Comparison of ENCODE assay signal across 9 cellular contexts in genomic region chr16:69465083-69465721, GRCh38. TPM values are rescaled to one million over a fixed set of nuclear protein-coding genes. Genes with fewer than 3 reads are reported as not detected.
DNase-seq lines count a peak whose midpoint lies in the region; ATAC-seq, FAIRE-seq and TF ChIP-seq lines count a peak whose summit lies in the region.
"Had no signal": no experiment of that assay in that cellular context is flagged by ENCODE, and none has a peak within 500 bp of the region (broad histone marks: within the 10 kb centered on the region; RNA-seq: fewer than 3 reads in every experiment).

No MANE protein-coding gene starts in this region.

- H3K9me3 ChIP-seq in uterus = no peaks in the 10 kb centered on the region

- ATAC-seq in GM21723 (IDR thresholded peaks at IDR 0.05; ENCODE audit: unreplicated experiment) (peak; percentile 36), HG03108 (IDR thresholded peaks at IDR 0.05; ENCODE audit: unreplicated experiment) (no peak)

- no peak overlapping the region for H3K4me3 ChIP-seq in foreskin fibroblast (ENCODE audit: low read depth in 1 of 2, low read length in 2 of 2)
- no peak overlapping the region for H3K4me3 ChIP-seq in uterus

- no peak for FAIRE-seq in RCC 7860 (lab: Jason Lieb, UNC)
- FAIRE-seq: bronchial epithelial cell had no signal

- H3K4me1 ChIP-seq in uterus = no peaks in the 10 kb centered on the region

- intact Hi-C loops in uterus (cut with DNase I; ENCODE audit: low total_unique reads) = no loop called here

- H3K27me3 ChIP-seq in uterus = no peaks in the 10 kb centered on the region

- no peaks in the 10 kb centered on the region for H3K36me3 ChIP-seq in uterus

- no peak overlapping the region for H3K27ac ChIP-seq in uterus

- no peak for TF ChIP-seq POLR2A in uterus (IDR thresholded peaks at IDR 0.05)

- TF ChIP-seq CTCF in foreskin fibroblast (IDR thresholded peaks at IDR 0.05; ENCODE audit: low read depth, low read length) = no peak
- TF ChIP-seq CTCF in uterus (IDR thresholded peaks at IDR 0.05) = no peak

- DNase-seq in CD1c-positive myeloid dendritic cell (ENCODE audit: extremely low spot score) = peak; percentile 12
- peak; percentile 9 for DNase-seq in SW480 (ENCODE audit: low spot score)
- DNase-seq in foreskin fibroblast = peak; percentile 30 to 37
- DNase-seq in NCI-H128 (lab: John Stamatoyannopoulos, UW; ENCODE audit: unreplicated experiment) = no peak
- no peak for DNase-seq in uterus
- DNase-seq in RCC 7860 (ENCODE audit: low spot score) = no peak

RNA-seq across cellular contexts. Expression of gene CYB5B, which starts 40.8 kb away (rescaled TPM):
- 10 to 100 TPM; 24.1 to 70.3 (median 57.6) TPM for total RNA-seq in uterus

Comparison
In these comparisons a context has a peak if more than half of its experiments do, and no peak if none do; other contexts are left out.
1. DNase-seq: peak in CD1c-positive myeloid dendritic cell (single experiment), SW480 (single experiment) and foreskin fibroblast (2 of 2); none in NCI-H128 (single experiment), uterus (0 of 2) and RCC 7860 (single experiment).